Comparison of ENCODE assay signal across 34 cellular contexts in genomic region chr16:55454861-55455260, GRCh38. TPM values are rescaled to one million over a fixed set of nuclear protein-coding genes. Genes with fewer than 3 reads are reported as not detected.
"Had no signal": no experiment of that assay in that cellular context is flagged by ENCODE, and none has a peak within 500 bp of the region (broad histone marks: within the 10 kb centered on the region; RNA-seq: fewer than 3 reads in every experiment).

No MANE protein-coding gene starts in this region.

- DNase-seq: activated B cell treated with CpG ODN at 0.5 μM for 24 hours; activated CD4-positive, alpha-beta memory T cell treated with anti-CD3 and anti-CD28 coated beads for 36 hours; activated CD4-positive, alpha-beta T cell treated with anti-CD3 and anti-CD28 coated beads for 48 hours; activated CD8-positive, alpha-beta memory T cell treated with anti-CD3 and anti-CD28 coated beads, Interleukin-2, amount 10 ng/mL, durations not matched to agents 7 days and 5 days; activated CD8-positive, alpha-beta memory T cell treated with anti-CD3 and anti-CD28 coated beads, Interleukin-2, amount 50 U/mL, for 4 hours; activated CD8-positive, alpha-beta T cell treated with anti-CD3 and anti-CD28 coated beads, Interleukin-2, amount 10 ng/mL, durations not matched to agents 7 days and 5 days; activated gamma-delta T cell; activated naive CD4-positive, alpha-beta T cell; activated naive CD4-positive, alpha-beta T cell treated with anti-CD3 and anti-CD28 coated beads, Interleukin-2, amount 10 ng/mL, durations not matched to agents 7 days and 5 days; activated T-cell treated with anti-CD3 and anti-CD28 coated beads, Interleukin-2, amount 50 U/mL, for 1 hour; activated T-cell treated with anti-CD3 and anti-CD28 coated beads, Interleukin-2, amount 50 U/mL, for 48 hours; amniotic stem cell; anterior cingulate cortex; body of pancreas; central memory CD4-positive, alpha-beta T cell; cerebellar nuclear complex; colonic mucosa; effector CD8-positive, alpha-beta T cell; esophagus squamous epithelium; foreskin melanocyte; heart right ventricle; T-helper 1 cell; T-helper 17 cell; T1000; WERI-Rb-1 had no signal

- H3K27me3 ChIP-seq: body of pancreas, colonic mucosa, esophagus squamous epithelium, gastroesophageal sphincter, heart right ventricle had no signal

- ATAC-seq: activated CD4-positive, CD25-positive, alpha-beta regulatory T cell treated with anti-CD3 and anti-CD28 coated beads, Interleukin-2, amount 50 U/mL, for 24 hours; activated CD8-positive, alpha-beta memory T cell treated with anti-CD3 and anti-CD28 coated beads, Interleukin-2, amount 10 ng/mL, durations not matched to agents 7 days and 5 days; activated CD8-positive, alpha-beta T cell treated with anti-CD3 and anti-CD28 coated beads, Interleukin-2, amount 10 ng/mL, durations not matched to agents 7 days and 5 days; activated naive CD4-positive, alpha-beta T cell treated with anti-CD3 and anti-CD28 coated beads, Interleukin-2, amount 50 U/mL, for 72 hours; body of pancreas; gastroesophageal sphincter; heart right ventricle; T-helper 17 cell had no signal

- FAIRE-seq: endometrium, endothelial cell of umbilical vein had no signal

- H3K9me3 ChIP-seq: body of pancreas, colonic mucosa, esophagus squamous epithelium, gastroesophageal sphincter had no signal

- H3K4me1 ChIP-seq: body of pancreas, colonic mucosa, gastroesophageal sphincter, heart right ventricle had no signal

- H3K27ac ChIP-seq: body of pancreas, cardiac muscle cell, colonic mucosa, epithelial cell of prostate, esophagus squamous epithelium, gastroesophageal sphincter, heart right ventricle, WERI-Rb-1 had no signal

- H3K36me3 ChIP-seq: cardiac muscle cell, colonic mucosa, esophagus squamous epithelium, gastroesophageal sphincter, heart right ventricle, WERI-Rb-1 had no signal

- H3K4me3 ChIP-seq: body of pancreas, cardiac muscle cell, colonic mucosa, esophagus squamous epithelium, gastroesophageal sphincter, heart right ventricle had no signal

RNA-seq across cellular contexts. Expression of gene MMP2, which starts 24.1 kb away (rescaled TPM):
- total RNA-seq: activated B cell treated with CpG ODN at 0.5 μM for 24 hours; activated CD4-positive, alpha-beta memory T cell treated with anti-CD3 and anti-CD28 coated beads for 36 hours; activated CD8-positive, alpha-beta memory T cell treated with anti-CD3 and anti-CD28 coated beads for 36 hours; activated CD8-positive, alpha-beta memory T cell treated with anti-CD3 and anti-CD28 coated beads, Interleukin-2, amount 10 ng/mL, durations not matched to agents 7 days and 5 days; activated CD8-positive, alpha-beta T cell treated with anti-CD3 and anti-CD28 coated beads, Interleukin-2, amount 10 ng/mL, durations not matched to agents 7 days and 5 days; activated naive CD4-positive, alpha-beta T cell treated with anti-CD3 and anti-CD28 coated beads, Interleukin-2, amount 50 U/mL, for 72 hours; activated T-helper 1 cell treated with anti-CD3 and anti-CD28 coated beads, Interleukin-12 subunit alpha, Interleukin-12 subunit beta, Interleukin-2, Interleukin-4 antibody, amounts not matched to agents 30 ng/mL and 10 ng/mL and 1 ng/mL, durations not matched to agents 14 hours and 24 hours and 36 hours; T-helper 17 cell had no signal
